In genomic region chr18:48326901-48327675, GRCh38 we compare ENCODE assay signal across 12 cellular contexts.
DNase-seq lines count a peak whose midpoint lies in the region; ATAC-seq and TF ChIP-seq lines count a peak whose summit lies in the region.
"Had no signal": no experiment of that assay in that cellular context is flagged by ENCODE, and none has a peak within 500 bp of the region (broad histone marks: within the 10 kb centered on the region; RNA-seq: fewer than 3 reads in every experiment).

No MANE protein-coding gene starts in this region.

- H3K27ac ChIP-seq in gastroesophageal sphincter (no peak overlapping the region), thyroid gland (peak overlapping the region in 2 of 3 donors; percentile 4 to 33)

- DNase-seq in HK-2 (ENCODE audit: unreplicated experiment), result peak; percentile 38
- peak; percentile 3 for DNase-seq in T1000 (lab: John Stamatoyannopoulos, UW)
- DNase-seq in thyroid gland, result peak in 1 of 2 donors; percentile 37
- DNase-seq in NCI-H2081 (lab: John Stamatoyannopoulos, UW), result no peak
- DNase-seq in stimulated activated CD4-positive, alpha-beta T cell treated with anti-CD3 and anti-CD28 coated beads, Interleukin-4, amount 100 ng/mL, for 4 hours, result no peak
- DNase-seq: activated CD4-positive, CD25-positive, alpha-beta regulatory T cell treated with anti-CD3 and anti-CD28 coated beads, Interleukin-2, amount 50 U/mL, for 72 hours; DMS 273 treated with DMSO at 0.1 percent for 48 hours; NCI-H2029 treated with DMSO at 0.1 percent for 48 hours; right cardiac atrium had no signal

- no peak for TF ChIP-seq EP300 in gastroesophageal sphincter (IDR thresholded peaks at IDR 0.05)

- H3K27me3 ChIP-seq in gastroesophageal sphincter, result no peaks in the 10 kb centered on the region
- no peaks in the 10 kb centered on the region for H3K27me3 ChIP-seq in thyroid gland

- ATAC-seq in gastroesophageal sphincter, result peak; percentile 46
- ATAC-seq in HG02884 (IDR thresholded peaks at IDR 0.05; ENCODE audit: unreplicated experiment), result no peak
- no peak for ATAC-seq in GM21423 (IDR thresholded peaks at IDR 0.05; ENCODE audit: unreplicated experiment)

- H3K36me3 ChIP-seq in gastroesophageal sphincter (no peaks in the 10 kb centered on the region), thyroid gland (no peaks in the 10 kb centered on the region)

- H3K4me1 ChIP-seq in gastroesophageal sphincter, result peaks cover 0 to 12% (median 0%) of the 10 kb centered on the region in 3 donors
- H3K4me1 ChIP-seq in thyroid gland, result peaks cover 24 to 53% of the 10 kb centered on the region in 2 donors

- WGBS in gastroesophageal sphincter (ENCODE audit: low coverage in 1 of 2), 2 donors, result 82 to 88% methylated on average over 1 to 9 of the region's 11 CpGs
- 79 to 93% methylated on average over 11 of the region's 11 CpGs for WGBS in thyroid gland, 2 donors

- TF ChIP-seq CTCF in gastroesophageal sphincter (IDR thresholded peaks at IDR 0.05) (no peak), thyroid gland (IDR thresholded peaks at IDR 0.05) (no peak)

- no peak for TF ChIP-seq POLR2A in gastroesophageal sphincter (IDR thresholded peaks at IDR 0.05)
- TF ChIP-seq POLR2A in thyroid gland (IDR thresholded peaks at IDR 0.05), result no peak

- intact Hi-C loops in thyroid gland (cut with DNase I), result no loop called here

- H3K4me3 ChIP-seq in gastroesophageal sphincter, result no peak overlapping the region
- no peak overlapping the region for H3K4me3 ChIP-seq in thyroid gland (replicated peaks in 1 of 3)

- H3K9me3 ChIP-seq in gastroesophageal sphincter, result no peaks in the 10 kb centered on the region
- no peaks in the 10 kb centered on the region for H3K9me3 ChIP-seq in thyroid gland

Comparison
In these comparisons a context has a peak if more than half of its experiments do, and no peak if none do; other contexts are left out.
1. DNase-seq: peak in HK-2 (single experiment) and T1000 (single experiment); none in NCI-H2081 (0 of 2) and stimulated activated CD4-positive, alpha-beta T cell treated with anti-CD3 and anti-CD28 coated beads, Interleukin-4, amount 100 ng/mL, for 4 hours (0 of 2).
2. H3K27ac ChIP-seq: peak in thyroid gland (2 of 3); none in gastroesophageal sphincter (0 of 4).